ENCODE assay signal across 9 cellular contexts in the genomic region with DNA sequence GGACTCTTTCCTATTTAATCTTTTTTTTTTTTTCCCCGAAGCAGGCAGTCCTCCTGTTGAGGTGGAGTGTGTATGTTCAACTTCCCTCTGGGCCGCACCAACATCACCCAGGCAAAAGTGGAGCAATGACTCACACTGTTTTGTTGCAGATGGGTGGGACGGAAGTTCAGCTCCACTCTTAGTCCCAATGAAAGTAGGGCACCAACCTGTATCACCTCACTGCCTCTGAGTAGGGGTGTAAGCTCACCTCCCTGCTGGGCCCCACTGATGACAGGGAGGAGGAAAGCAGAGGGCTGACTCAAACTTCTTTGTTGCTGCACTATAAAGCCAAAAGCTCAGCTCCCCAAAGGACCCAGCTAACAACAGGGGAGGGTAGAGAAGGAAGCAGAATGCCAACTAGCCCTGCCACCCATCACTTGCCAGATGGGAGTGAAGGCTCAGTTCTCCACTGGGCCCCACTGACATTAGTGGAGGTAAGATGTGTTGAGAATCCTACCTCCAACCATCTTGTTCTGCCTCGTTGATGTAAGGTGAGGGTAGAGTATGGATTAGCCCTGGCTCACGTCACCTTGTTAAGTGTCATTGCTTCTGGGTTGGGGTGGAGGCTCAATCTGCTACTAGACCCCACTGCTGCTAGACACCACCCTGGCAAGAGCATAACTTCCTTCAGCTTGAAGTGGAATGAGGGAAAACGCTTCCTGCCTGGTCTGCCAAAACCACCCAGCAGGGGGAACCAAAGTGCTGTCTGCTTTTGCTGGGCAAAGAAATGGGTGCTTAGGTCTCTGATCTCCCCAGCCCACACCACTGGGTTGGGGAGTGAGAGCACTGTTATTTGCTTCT. TPM values are rescaled to one million over a fixed set of nuclear protein-coding genes. Genes with fewer than 3 reads are reported as not detected.
A peak's percentile ranks its signal among the peaks of the same experiment; 100 is the strongest.
DNase-seq lines count a peak whose midpoint lies in the region; ATAC-seq and TF ChIP-seq lines count a peak whose summit lies in the region.
"Had no signal": no experiment of that assay in that cellular context is flagged by ENCODE, and none has a peak within 500 bp of the region (broad histone marks: within the 10 kb centered on the region; RNA-seq: fewer than 3 reads in every experiment).

No MANE protein-coding gene starts in this region.

- TF ChIP-seq POLR2A in adrenal gland (IDR thresholded peaks at IDR 0.05): no peak

- no peaks in the 10 kb centered on the region for H3K9me3 ChIP-seq in T-helper 17 cell (ENCODE audit: control insufficient read depth, low read length, poor library complexity, severe bottlenecking)
- H3K9me3 ChIP-seq in adrenal gland (replicated peaks in 1 of 3): no peaks in the 10 kb centered on the region

- H3K36me3 ChIP-seq in adrenal gland (replicated peaks in 1 of 2): no peaks in the 10 kb centered on the region

- H3K4me3 Mint-ChIP-seq in T-helper 17 cell: no peak overlapping the region

- H3K27me3 ChIP-seq in adrenal gland: no peaks in the 10 kb centered on the region
- H3K27me3 ChIP-seq: BLaER1 treated with 17β-estradiol and CSF1 and Interleukin-3, amounts not matched to agents 10 nM and 100 nM had no signal

- H3K36me3 Mint-ChIP-seq in T-helper 17 cell (ENCODE audit: low read depth): peaks cover 3% of the 10 kb centered on the region

- DNase-seq in NCI-H146 (lab: John Stamatoyannopoulos, UW) (peak; percentile 10), NCI-H146 treated with DMSO at 0.1 percent for 48 hours (lab: John Stamatoyannopoulos, UW; ENCODE audit: unreplicated experiment) (no peak), T-helper 17 cell (peak; percentile 56 to 71 (median 64)), adrenal gland (peak; percentile 25 to 75 (median 49)), islet precursor cell (peak; percentile 77)
- peak; percentile 55 to 56 for DNase-seq in stimulated activated CD4-positive, alpha-beta T cell treated with anti-CD3 and anti-CD28 coated beads, Interleukin-4, amount 100 ng/mL, for 48 hours (ENCODE audit: low read depth in 2 of 2)

- H3K4me1 Mint-ChIP-seq in T-helper 17 cell: peaks cover 26% of the 10 kb centered on the region

- intact Hi-C loops in adrenal gland (cut with DNase I): loop anchor here in 1 of 2 donors (10.0 kb wide), 1 partner anchor 192 kb away; no protein-coding TSS in a partner anchor

- H3K27ac Mint-ChIP-seq in T-helper 17 cell: peak overlapping the region; percentile 91

- 58 to 67% (median 63%) methylated on average over 3 to 6 of the region's 6 CpGs for WGBS in adrenal gland, 4 donors

- no peak overlapping the region for H3K4me3 ChIP-seq in adrenal gland
- H3K4me3 ChIP-seq: BLaER1 treated with 17β-estradiol and CSF1 and Interleukin-3, amounts not matched to agents 10 nM and 100 nM had no signal

- ATAC-seq in HG03280 (IDR thresholded peaks at IDR 0.05; ENCODE audit: unreplicated experiment) (peak; percentile 60), T-helper 17 cell (peak; percentile 92), HG03565 (IDR thresholded peaks at IDR 0.05; ENCODE audit: unreplicated experiment) (no peak)

- no peaks in the 10 kb centered on the region for H3K27me3 Mint-ChIP-seq in T-helper 17 cell

- H3K27ac ChIP-seq in adrenal gland: peak overlapping the region in 1 of 5 donors; percentile 4
- H3K27ac ChIP-seq: BLaER1 treated with 17β-estradiol and CSF1 and Interleukin-3, amounts not matched to agents 10 nM and 100 nM had no signal

- no peaks in the 10 kb centered on the region for H3K4me1 ChIP-seq in adrenal gland (replicated peaks in 1 of 2)

- peak; percentile 39 to 68 (median 52) for TF ChIP-seq CTCF in adrenal gland (IDR thresholded peaks at IDR 0.05)

RNA-seq across cellular contexts. Expression of gene RPS6KA3, which starts 14.1 kb away (rescaled TPM):
- 100 to 1,000 TPM; 108 to 112 TPM for total RNA-seq in T-helper 17 cell
- 10 to 100 TPM; 27.8 to 41.9 (median 38.1) TPM for total RNA-seq in adrenal gland
- polyA plus RNA-seq in adrenal gland: 10 to 100 TPM in 1 of 3 donors, 1 to 10 TPM in 2; 6.2 to 34.6 (median 8.2) TPM
